Comparison of ENCODE assay signal across 16 cellular contexts in genomic region chr12:109121346-109121880, GRCh38. TPM values are rescaled to one million over a fixed set of nuclear protein-coding genes. Genes with fewer than 3 reads are reported as not detected.
DNase-seq lines count a peak whose midpoint lies in the region; ATAC-seq, FAIRE-seq and TF ChIP-seq lines count a peak whose summit lies in the region.
"Had no signal": no experiment of that assay in that cellular context is flagged by ENCODE, and none has a peak within 500 bp of the region (broad histone marks: within the 10 kb centered on the region; RNA-seq: fewer than 3 reads in every experiment).

No MANE protein-coding gene starts in this region.

- no peaks in the 10 kb centered on the region for H3K27me3 ChIP-seq in bronchial epithelial cell (ENCODE audit: control insufficient read depth, insufficient read depth, low read length)
- no peaks in the 10 kb centered on the region for H3K27me3 ChIP-seq in right lobe of liver
- no peaks in the 10 kb centered on the region for H3K27me3 ChIP-seq in gastrocnemius medialis

- no peak overlapping the region for H3K4me3 Mint-ChIP-seq in activated CD8-positive, alpha-beta T cell treated with anti-CD3 and anti-CD28 coated beads, Interleukin-2, amount 10 ng/mL, durations not matched to agents 7 days and 5 days
- H3K4me3 Mint-ChIP-seq in activated CD8-positive, alpha-beta T cell treated with anti-CD3 and anti-CD28 coated beads for 36 hours: no peak overlapping the region
- H3K4me3 Mint-ChIP-seq: CD14-positive monocyte; CD8-positive, alpha-beta T cell had no signal

- no peak for TF ChIP-seq CTCF in activated CD8-positive, alpha-beta T cell treated with anti-CD3 and anti-CD28 coated beads for 36 hours (IDR thresholded peaks at IDR 0.05)
- TF ChIP-seq CTCF in bronchial epithelial cell (IDR thresholded peaks at IDR 0.05; ENCODE audit: insufficient read depth, low read length, severe bottlenecking) (no peak), right lobe of liver (IDR thresholded peaks at IDR 0.05) (no peak), gastrocnemius medialis (IDR thresholded peaks at IDR 0.05 in 4 of 5, conservative IDR thresholded peaks at IDR 0.05 in 1 of 5) (no peak)

- H3K36me3 ChIP-seq in bronchial epithelial cell (ENCODE audit: control insufficient read depth, insufficient read depth, low read length) (no peaks in the 10 kb centered on the region), right lobe of liver (no peaks in the 10 kb centered on the region), gastrocnemius medialis (peaks cover 0 to 10% of the 10 kb centered on the region in 2 donors)

- 100% methylated on average over 1 of the region's 3 CpGs for WGBS in right lobe of liver (ENCODE audit: insufficient coverage, low coverage, low lambda C conversion rate, missing lambda C conversion rate)

- FAIRE-seq in bronchial epithelial cell (lab: Jason Lieb, UNC): peak; percentile 94
- FAIRE-seq: GM19239 had no signal

- POLR2A ChIA-PET in activated CD8-positive, alpha-beta T cell treated with anti-CD3 and anti-CD28 coated beads, Interleukin-2, amount 10 ng/mL, durations not matched to agents 7 days and 5 days (lab: Charles Lee): no interaction called here
- POLR2A ChIA-PET in activated CD8-positive, alpha-beta T cell treated with anti-CD3 and anti-CD28 coated beads for 36 hours (lab: Charles Lee): no interaction called here

- no peaks in the 10 kb centered on the region for H3K4me1 Mint-ChIP-seq in activated CD8-positive, alpha-beta T cell treated with anti-CD3 and anti-CD28 coated beads, Interleukin-2, amount 10 ng/mL, durations not matched to agents 7 days and 5 days (ENCODE audit: low read depth)
- no peaks in the 10 kb centered on the region for H3K4me1 Mint-ChIP-seq in activated CD8-positive, alpha-beta T cell treated with anti-CD3 and anti-CD28 coated beads for 36 hours (ENCODE audit: low read depth)
- H3K4me1 Mint-ChIP-seq: CD14-positive monocyte had no signal

- TF ChIP-seq POLR2A in right lobe of liver (IDR thresholded peaks at IDR 0.05) (no peak), gastrocnemius medialis (IDR thresholded peaks at IDR 0.05) (no peak)

- H3K9me3 ChIP-seq in right lobe of liver: no peaks in the 10 kb centered on the region
- H3K9me3 ChIP-seq in gastrocnemius medialis: no peaks in the 10 kb centered on the region

- H3K4me3 ChIP-seq in bronchial epithelial cell (ENCODE audit: low read depth, low read length) (no peak overlapping the region), right lobe of liver (no peak overlapping the region), gastrocnemius medialis (peak overlapping the region; percentile 18 to 78 (median 67))

- no peaks in the 10 kb centered on the region for H3K36me3 Mint-ChIP-seq in activated CD8-positive, alpha-beta T cell treated with anti-CD3 and anti-CD28 coated beads, Interleukin-2, amount 10 ng/mL, durations not matched to agents 7 days and 5 days (ENCODE audit: low read depth)
- no peaks in the 10 kb centered on the region for H3K36me3 Mint-ChIP-seq in activated CD8-positive, alpha-beta T cell treated with anti-CD3 and anti-CD28 coated beads for 36 hours (ENCODE audit: low read depth)
- H3K36me3 Mint-ChIP-seq: CD14-positive monocyte had no signal

- H3K27ac ChIP-seq in right lobe of liver (peak overlapping the region in 1 of 3 donors; percentile 39), gastrocnemius medialis (peak overlapping the region; percentile 93 to 99 (median 97))
- H3K27ac ChIP-seq: 22Rv1 had no signal

- CTCF ChIA-PET in activated CD8-positive, alpha-beta T cell treated with anti-CD3 and anti-CD28 coated beads, Interleukin-2, amount 10 ng/mL, durations not matched to agents 7 days and 5 days (lab: Charles Lee): no interaction called here
- CTCF ChIA-PET in activated CD8-positive, alpha-beta T cell treated with anti-CD3 and anti-CD28 coated beads for 36 hours (lab: Charles Lee): interaction anchor here (1.7 to 2.0 kb wide), 2 partner anchors 9 to 273 kb away, joined by 3 to 11 read pairs; no protein-coding TSS in a partner anchor

- in situ Hi-C loops in gastrocnemius medialis (cut with MboI; ENCODE audit: low sequenced_read_pairs in 4 of 4): loop anchor here in 1 of 4 donors (25.0 kb wide), 1 partner anchor 434 kb away; no protein-coding TSS in a partner anchor

- H3K27ac Mint-ChIP-seq in activated CD8-positive, alpha-beta T cell treated with anti-CD3 and anti-CD28 coated beads, Interleukin-2, amount 10 ng/mL, durations not matched to agents 7 days and 5 days: no peak overlapping the region
- H3K27ac Mint-ChIP-seq in activated CD8-positive, alpha-beta T cell treated with anti-CD3 and anti-CD28 coated beads for 36 hours: no peak overlapping the region
- H3K27ac Mint-ChIP-seq: CD8-positive, alpha-beta T cell had no signal

- peak; percentile 36 for ATAC-seq in activated CD8-positive, alpha-beta T cell treated with anti-CD3 and anti-CD28 coated beads, Interleukin-2, amount 10 ng/mL, durations not matched to agents 7 days and 5 days
- ATAC-seq in activated CD8-positive, alpha-beta T cell treated with anti-CD3 and anti-CD28 coated beads for 36 hours: no peak
- ATAC-seq in right lobe of liver (peak; percentile 51 to 77 (median 66)), gastrocnemius medialis (no peak), GM21390 (IDR thresholded peaks at IDR 0.05; ENCODE audit: unreplicated experiment) (no peak), GM19351 (IDR thresholded peaks at IDR 0.05; ENCODE audit: unreplicated experiment) (no peak)
- ATAC-seq: CD8-positive, alpha-beta T cell had no signal

- intact Hi-C loops in activated CD8-positive, alpha-beta T cell treated with anti-CD3 and anti-CD28 coated beads for 36 hours (cut with micrococcal nuclease): no loop called here
- intact Hi-C loops in right lobe of liver (cut with DNase I) (no loop called here), gastrocnemius medialis (cut with DNase I; ENCODE audit: low total_unique reads) (no loop called here)

- H3K27me3 Mint-ChIP-seq in activated CD8-positive, alpha-beta T cell treated with anti-CD3 and anti-CD28 coated beads, Interleukin-2, amount 10 ng/mL, durations not matched to agents 7 days and 5 days (ENCODE audit: low read depth): no peaks in the 10 kb centered on the region
- no peaks in the 10 kb centered on the region for H3K27me3 Mint-ChIP-seq in activated CD8-positive, alpha-beta T cell treated with anti-CD3 and anti-CD28 coated beads for 36 hours

- no peaks in the 10 kb centered on the region for H3K9me3 Mint-ChIP-seq in activated CD8-positive, alpha-beta T cell treated with anti-CD3 and anti-CD28 coated beads, Interleukin-2, amount 10 ng/mL, durations not matched to agents 7 days and 5 days (ENCODE audit: insufficient read depth)
- no peaks in the 10 kb centered on the region for H3K9me3 Mint-ChIP-seq in activated CD8-positive, alpha-beta T cell treated with anti-CD3 and anti-CD28 coated beads for 36 hours
- H3K9me3 Mint-ChIP-seq: CD14-positive monocyte; CD8-positive, alpha-beta T cell had no signal

- DNase-seq in activated CD8-positive, alpha-beta T cell treated with anti-CD3 and anti-CD28 coated beads, Interleukin-2, amount 10 ng/mL, durations not matched to agents 7 days and 5 days: no peak
- DNase-seq in activated CD8-positive, alpha-beta T cell treated with anti-CD3 and anti-CD28 coated beads for 36 hours: no peak
- DNase-seq in bronchial epithelial cell (ENCODE audit: low read depth): no peak
- DNase-seq in right lobe of liver: no peak
- DNase-seq in gastrocnemius medialis: no peak
- no peak for DNase-seq in putamen (ENCODE audit: low spot score)
- DNase-seq: CD8-positive, alpha-beta T cell; COR-L47; DMS53; GF-D8; H7 had no signal

- H3K4me1 ChIP-seq in right lobe of liver (peaks cover 0 to 42% (median 17%) of the 10 kb centered on the region in 4 donors), gastrocnemius medialis (peaks cover 54 to 68% of the 10 kb centered on the region in 2 donors)

RNA-seq across cellular contexts. Expression of gene ACACB, which starts 5.0 kb away (rescaled TPM):
- 10 to 100 TPM; 11.9 to 14.8 TPM for total RNA-seq in activated CD8-positive, alpha-beta T cell treated with anti-CD3 and anti-CD28 coated beads, Interleukin-2, amount 10 ng/mL, durations not matched to agents 7 days and 5 days
- 10 to 100 TPM in 1 of 2 experiments, 1 to 10 TPM in 1; 8.7 to 11.2 TPM for total RNA-seq in activated CD8-positive, alpha-beta T cell treated with anti-CD3 and anti-CD28 coated beads for 36 hours
- 0.79 and 1.4 TPM in 2 replicates for total RNA-seq in bronchial epithelial cell
- 100 to 1,000 TPM; 107 to 237 (median 187) TPM for total RNA-seq in right lobe of liver
- total RNA-seq in gastrocnemius medialis: 1,000 to 10,000 TPM in 1 of 4 donors, 100 to 1,000 TPM in 3; 595 to 1,103 (median 698) TPM

RNA-seq across cellular contexts. Expression of gene UNG, which starts 24.0 kb away (rescaled TPM):
- 10 to 100 TPM; 61.5 to 66.8 TPM for total RNA-seq in activated CD8-positive, alpha-beta T cell treated with anti-CD3 and anti-CD28 coated beads, Interleukin-2, amount 10 ng/mL, durations not matched to agents 7 days and 5 days
- 10 to 100 TPM; 86.4 to 93.3 TPM for total RNA-seq in activated CD8-positive, alpha-beta T cell treated with anti-CD3 and anti-CD28 coated beads for 36 hours
- total RNA-seq in bronchial epithelial cell: 14.8 and 24.2 TPM in 2 replicates
- 10 to 100 TPM; 16.3 to 42.7 (median 21.2) TPM for total RNA-seq in right lobe of liver
- 10 to 100 TPM; 38.7 to 45.3 (median 42.3) TPM for total RNA-seq in gastrocnemius medialis

RNA-seq across cellular contexts. Expression of gene ALKBH2, which starts 28.1 kb away (rescaled TPM):
- total RNA-seq in activated CD8-positive, alpha-beta T cell treated with anti-CD3 and anti-CD28 coated beads, Interleukin-2, amount 10 ng/mL, durations not matched to agents 7 days and 5 days: 10 to 100 TPM; 10.8 to 15.3 TPM
- 10 to 100 TPM; 35.6 to 37.8 TPM for total RNA-seq in activated CD8-positive, alpha-beta T cell treated with anti-CD3 and anti-CD28 coated beads for 36 hours
- 24.6 and 47.9 TPM in 2 replicates for total RNA-seq in bronchial epithelial cell
- 10 to 100 TPM in 4 of 6 experiments, 1 to 10 TPM in 2; 6.1 to 19.3 (median 17.1) TPM for total RNA-seq in right lobe of liver
- total RNA-seq in gastrocnemius medialis: 10 to 100 TPM in 3 of 4 donors, 1 to 10 TPM in 1; 8.7 to 22.5 (median 18.2) TPM

Comparison
In these comparisons a context has a peak if more than half of its experiments do, and no peak if none do; other contexts are left out.
1. ATAC-seq: peak in activated CD8-positive, alpha-beta T cell treated with anti-CD3 and anti-CD28 coated beads, Interleukin-2, amount 10 ng/mL, durations not matched to agents 7 days and 5 days (single experiment) and right lobe of liver (4 of 4); none in activated CD8-positive, alpha-beta T cell treated with anti-CD3 and anti-CD28 coated beads for 36 hours (single experiment), gastrocnemius medialis (0 of 2), GM21390 (single experiment) and GM19351 (single experiment).
2. H3K4me3 ChIP-seq: peak in gastrocnemius medialis (4 of 4); none in bronchial epithelial cell (single experiment) and right lobe of liver (0 of 3).
3. RNA of gene ACACB, which starts 5.0 kb away (total RNA-seq): 595 to 1,103 TPM in gastrocnemius medialis and 107 to 237 TPM in right lobe of liver; 11.9 to 14.8 TPM in activated CD8-positive, alpha-beta T cell treated with anti-CD3 and anti-CD28 coated beads, Interleukin-2, amount 10 ng/mL, durations not matched to agents 7 days and 5 days, 8.7 to 11.2 TPM in activated CD8-positive, alpha-beta T cell treated with anti-CD3 and anti-CD28 coated beads for 36 hours and 0.79 to 1.4 TPM in bronchial epithelial cell; every median in the first group is over 4 times any median in the second.